ENCODE assay signal across 9 cellular contexts in the genomic region with DNA sequence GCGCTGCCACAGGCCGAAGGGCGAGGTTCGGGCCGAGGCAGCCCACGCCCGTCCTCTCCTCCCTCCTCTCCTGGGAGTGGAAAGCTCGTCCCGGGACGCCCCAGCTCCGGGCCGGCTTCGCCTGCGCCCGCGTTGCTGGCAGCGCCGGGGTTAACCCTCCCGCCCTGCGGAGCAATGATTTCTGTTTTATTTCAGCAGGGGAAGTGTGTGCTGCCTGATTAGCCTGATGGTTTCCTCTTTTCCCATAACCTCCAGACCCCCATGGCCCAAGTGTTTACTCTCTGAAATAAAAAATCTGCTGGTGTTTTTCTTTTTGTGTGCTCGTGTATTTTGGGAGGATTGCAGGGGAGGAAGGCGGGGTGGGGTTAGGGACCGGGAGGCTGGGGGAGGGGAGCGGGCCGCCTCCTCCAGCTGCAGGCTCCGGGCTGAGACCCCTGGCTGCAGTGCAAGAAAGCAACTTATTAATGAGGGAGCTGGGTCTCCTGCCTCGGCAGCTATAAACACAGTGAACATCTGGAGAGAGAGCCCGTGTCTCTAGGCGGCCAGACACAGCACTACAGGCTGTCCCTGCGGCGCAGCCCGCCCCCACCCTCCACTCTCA. TPM values are rescaled to one million over a fixed set of nuclear protein-coding genes. Genes with fewer than 3 reads are reported as not detected.
A peak's percentile ranks its signal among the peaks of the same experiment; 100 is the strongest.
DNase-seq lines count a peak whose midpoint lies in the region; ATAC-seq and TF ChIP-seq lines count a peak whose summit lies in the region.
"Had no signal": no experiment of that assay in that cellular context is flagged by ENCODE, and none has a peak within 500 bp of the region (broad histone marks: within the 10 kb centered on the region; RNA-seq: fewer than 3 reads in every experiment).

No MANE protein-coding gene starts in this region.

- H3K9me2 ChIP-seq in MM.1S (replicated peaks; ENCODE audit: insufficient read depth, low read length) = no peaks in the 10 kb centered on the region

- H3K36me3 ChIP-seq in MM.1S (replicated peaks; ENCODE audit: insufficient read depth, low read length) (no peaks in the 10 kb centered on the region), iPS-20b (ENCODE audit: insufficient read depth, low read depth, low read length) (no peaks in the 10 kb centered on the region), skeletal muscle tissue (ENCODE audit: control insufficient read depth in 3 of 3, insufficient read depth in 3 of 3, low read length in 3 of 3) (no peaks in the 10 kb centered on the region)

- ATAC-seq in HG02870 (IDR thresholded peaks at IDR 0.05; ENCODE audit: unreplicated experiment) = no peak
- no peak for ATAC-seq in GM21381 (IDR thresholded peaks at IDR 0.05; ENCODE audit: unreplicated experiment)
- ATAC-seq: HCT116 had no signal

- H2AFZ ChIP-seq in MM.1S (ENCODE audit: low read length) = peak overlapping the region; percentile 82

- no peak for TF ChIP-seq CTCF in MM.1S (IDR thresholded peaks at IDR 0.05; ENCODE audit: low read length)
- no peak for TF ChIP-seq CTCF in astrocyte of the spinal cord (IDR thresholded peaks at IDR 0.05; ENCODE audit: low read depth, low read length)

- H3K9me3 ChIP-seq in MM.1S (replicated peaks; ENCODE audit: insufficient read depth, low read length) (no peaks in the 10 kb centered on the region), iPS-20b (ENCODE audit: insufficient read depth, low read depth, low read length) (no peaks in the 10 kb centered on the region), skeletal muscle tissue (ENCODE audit: control insufficient read depth in 3 of 3, low read length in 3 of 3) (no peaks in the 10 kb centered on the region)

- H3F3A ChIP-seq in MM.1S (ENCODE audit: insufficient read depth, low read length) = no peaks in the 10 kb centered on the region

- in situ Hi-C loops in astrocyte of the spinal cord (cut with HindIII; ENCODE audit: low sequenced_read_pairs) = no loop called here

- no peaks in the 10 kb centered on the region for H4K20me1 ChIP-seq in MM.1S (ENCODE audit: insufficient read depth, low read length)

- H3K4me2 ChIP-seq in MM.1S (ENCODE audit: low read depth, low read length) = peak overlapping the region; percentile 84; the same call in 1 of the 2 replicates

- DNase-seq in CD1c-positive myeloid dendritic cell (ENCODE audit: extremely low spot score) (peak; percentile 60), MM.1S (no peak), astrocyte of the spinal cord (ENCODE audit: low read depth, low spot score) (no peak), NCI-H2107 treated with DMSO at 0.1 percent for 48 hours (lab: John Stamatoyannopoulos, UW; ENCODE audit: unreplicated experiment) (no peak)

- H3K79me2 ChIP-seq in MM.1S (ENCODE audit: low read length) = no peaks in the 10 kb centered on the region

- H3K9ac ChIP-seq in MM.1S (ENCODE audit: low read length) (peak overlapping the region; percentile 32; the same call in 1 of the 2 replicates), iPS-20b (ENCODE audit: low read depth, low read length) (no peak overlapping the region), skeletal muscle tissue (ENCODE audit: low read depth in 1 of 3, low read length in 3 of 3) (peak overlapping the region; percentile 62 to 76 (median 72))

- H3K27me3 ChIP-seq in MM.1S (replicated peaks; ENCODE audit: insufficient read depth, low read length) = no peaks in the 10 kb centered on the region
- peaks cover 94% of the 10 kb centered on the region for H3K27me3 ChIP-seq in iPS-20b (ENCODE audit: insufficient read depth, low read length)
- H3K27me3 ChIP-seq in skeletal muscle tissue (ENCODE audit: control insufficient read depth in 3 of 3, insufficient read depth in 3 of 3, low read length in 3 of 3) = no peaks in the 10 kb centered on the region

- H3K27ac ChIP-seq in MM.1S (ENCODE audit: low read length) (no peak overlapping the region), iPS-20b (ENCODE audit: low read length) (no peak overlapping the region), skeletal muscle tissue (ENCODE audit: low read depth, low read length) (peak overlapping the region; percentile 69)

- H3K4me3 ChIP-seq in MM.1S (ENCODE audit: low read length) (peak overlapping the region; percentile 55), astrocyte of the spinal cord (ENCODE audit: low read depth, low read length) (peak overlapping the region; percentile 39), iPS-20b (ENCODE audit: low read length) (peak overlapping the region; percentile 64; the same call in 1 of the 2 replicates), skeletal muscle tissue (ENCODE audit: low read length in 3 of 3) (peak overlapping the region; percentile 66 to 67 (median 67))

- H3K4me1 ChIP-seq in MM.1S (ENCODE audit: low read length) (peaks cover 5% of the 10 kb centered on the region; the same call in 1 of the 2 replicates), iPS-20b (ENCODE audit: insufficient read depth, low read length) (peaks cover 13% of the 10 kb centered on the region), skeletal muscle tissue (ENCODE audit: control insufficient read depth in 3 of 3, insufficient read depth in 3 of 3, low read length in 3 of 3) (peaks cover 14 to 24% (median 23%) of the 10 kb centered on the region in 3 donors)

RNA-seq across cellular contexts. Expression of a gene that starts 38.6 kb away (rescaled TPM):
- total RNA-seq in skeletal muscle tissue = 37.1 TPM
